Comparison of ENCODE assay signal across 12 cellular contexts in the genomic region with DNA sequence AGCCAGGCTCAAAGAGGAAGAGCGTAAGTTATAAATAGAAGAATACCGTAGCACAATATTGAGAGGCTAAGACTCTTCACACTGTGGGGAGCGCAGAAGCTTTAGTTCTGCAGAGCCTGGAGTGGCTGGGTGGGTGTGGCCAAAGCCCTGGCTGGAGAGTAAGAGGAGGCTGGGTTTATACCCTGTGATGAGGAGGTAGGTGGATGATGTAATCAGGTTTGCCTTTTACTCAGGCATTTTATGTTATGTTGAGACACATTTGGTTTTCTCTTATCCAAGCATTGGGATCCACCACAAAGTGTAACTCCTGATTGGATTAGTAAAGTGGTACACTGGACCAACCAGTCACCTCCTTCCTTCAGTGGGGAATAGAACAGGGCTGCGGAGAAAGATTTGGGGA. TPM values are rescaled to one million over a fixed set of nuclear protein-coding genes. Genes with fewer than 3 reads are reported as not detected.
DNase-seq lines count a peak whose midpoint lies in the region; ATAC-seq, FAIRE-seq and TF ChIP-seq lines count a peak whose summit lies in the region.
"Had no signal": no experiment of that assay in that cellular context is flagged by ENCODE, and none has a peak within 500 bp of the region (broad histone marks: within the 10 kb centered on the region; RNA-seq: fewer than 3 reads in every experiment).

No MANE protein-coding gene starts in this region.

- H3K4me1 Mint-ChIP-seq in activated T-cell treated with anti-CD3 and anti-CD28 coated beads, Interleukin-2, amount 50 U/mL, for 72 hours (ENCODE audit: low read depth) = peaks cover 12% of the 10 kb centered on the region
- no peaks in the 10 kb centered on the region for H3K4me1 Mint-ChIP-seq in activated T-cell treated with anti-CD3 and anti-CD28 coated beads, Interleukin-2, amount 50 U/mL, for 24 hours (ENCODE audit: low read depth)
- H3K4me1 Mint-ChIP-seq in astrocyte (ENCODE audit: low read depth, unreplicated experiment) = peaks cover 29% of the 10 kb centered on the region

- H2BK120ac ChIP-seq in mesenchymal stem cell (ENCODE audit: low read depth, low read length) = no peak overlapping the region

- H2BK5ac ChIP-seq in mesenchymal stem cell (ENCODE audit: low read depth, low read length, poor library complexity, severe bottlenecking) = no peak overlapping the region

- no peak for TF ChIP-seq CTCF in astrocyte (IDR thresholded peaks at IDR 0.05; ENCODE audit: insufficient read depth, low read depth, low read length)

- WGBS in mesenchymal stem cell = 94% methylated on average over 3 of the region's 4 CpGs

- H3K4me2 ChIP-seq in astrocyte (ENCODE audit: low read length) (no peak overlapping the region), mesenchymal stem cell (ENCODE audit: low read length, poor library complexity, severe bottlenecking) (no peak overlapping the region)

- peak overlapping the region; percentile 91 for H3K27ac Mint-ChIP-seq in activated T-cell treated with anti-CD3 and anti-CD28 coated beads, Interleukin-2, amount 50 U/mL, for 72 hours
- H3K27ac Mint-ChIP-seq in activated T-cell treated with anti-CD3 and anti-CD28 coated beads, Interleukin-2, amount 50 U/mL, for 24 hours = no peak overlapping the region
- H3K27ac Mint-ChIP-seq in astrocyte (ENCODE audit: unreplicated experiment) = peak overlapping the region; percentile 83

- H3K18ac ChIP-seq in mesenchymal stem cell (ENCODE audit: low read depth in 1 of 2, low read length in 2 of 2) = no peak overlapping the region

- peaks cover 8% of the 10 kb centered on the region for H3K27me3 Mint-ChIP-seq in activated T-cell treated with anti-CD3 and anti-CD28 coated beads, Interleukin-2, amount 50 U/mL, for 72 hours (ENCODE audit: low read depth)
- H3K27me3 Mint-ChIP-seq in activated T-cell treated with anti-CD3 and anti-CD28 coated beads, Interleukin-2, amount 50 U/mL, for 24 hours = peaks cover 14% of the 10 kb centered on the region
- H3K27me3 Mint-ChIP-seq in astrocyte (ENCODE audit: low read depth, unreplicated experiment) = no peaks in the 10 kb centered on the region

- H2AFZ ChIP-seq in astrocyte (ENCODE audit: low read depth, low read length) = no peak overlapping the region
- no peak overlapping the region for H2AFZ ChIP-seq in mesenchymal stem cell (ENCODE audit: low read depth, low read length)

- no peaks in the 10 kb centered on the region for H3K27me3 ChIP-seq in astrocyte (ENCODE audit: insufficient read depth, low read length)
- H3K27me3 ChIP-seq in mesenchymal stem cell (ENCODE audit: control insufficient read depth in 1 of 2, insufficient read depth in 1 of 2, low read length in 2 of 2) = no peaks in the 10 kb centered on the region
- no peaks in the 10 kb centered on the region for H3K27me3 ChIP-seq in MG63
- H3K27me3 ChIP-seq: Peyer's patch had no signal

- DNase-seq in activated T-cell treated with anti-CD3 and anti-CD28 coated beads, Interleukin-2, amount 50 U/mL, for 72 hours = peak; percentile 23 to 25
- no peak for DNase-seq in activated T-cell treated with anti-CD3 and anti-CD28 coated beads, Interleukin-2, amount 50 U/mL, for 24 hours
- DNase-seq in NCI-H2029 (lab: John Stamatoyannopoulos, UW) (peak; percentile 36), astrocyte (ENCODE audit: low read depth) (no peak), renal cortical epithelial cell (ENCODE audit: low read depth) (peak; percentile 27), mesenchymal stem cell (no peak), MG63 (no peak), SHP77 treated with DMSO at 0.1 percent for 48 hours (lab: John Stamatoyannopoulos, UW) (no peak)
- DNase-seq: activated T-cell treated with anti-CD3 and anti-CD28 coated beads, Interleukin-2, amount 50 U/mL, for 48 hours; stimulated activated naive CD4-positive, alpha-beta T cell treated with Interleukin-2 at 50 U/mL for 16 hours had no signal

- H3K4me3 ChIP-seq in astrocyte (ENCODE audit: insufficient read depth, low read depth, low read length) (no peak overlapping the region), mesenchymal stem cell (ENCODE audit: insufficient read depth in 1 of 2, low read depth in 1 of 2, low read length in 2 of 2) (no peak overlapping the region), MG63 (no peak overlapping the region)
- H3K4me3 ChIP-seq: Peyer's patch had no signal

- FAIRE-seq in astrocyte (lab: Jason Lieb, UNC) = no peak
- FAIRE-seq: H54 had no signal

- H3K36me3 ChIP-seq in astrocyte (ENCODE audit: insufficient read depth, low read length) = no peaks in the 10 kb centered on the region
- no peaks in the 10 kb centered on the region for H3K36me3 ChIP-seq in mesenchymal stem cell (ENCODE audit: control insufficient read depth in 1 of 2, insufficient read depth in 2 of 2, low read depth in 1 of 2, low read length in 2 of 2)
- H3K36me3 ChIP-seq in MG63 = no peaks in the 10 kb centered on the region
- H3K36me3 ChIP-seq: Peyer's patch had no signal

- H4K8ac ChIP-seq in mesenchymal stem cell (ENCODE audit: low read length) = no peak overlapping the region

- no peak overlapping the region for H4K91ac ChIP-seq in mesenchymal stem cell (ENCODE audit: low read length)

- no peak overlapping the region for H2AK5ac ChIP-seq in mesenchymal stem cell (ENCODE audit: low read length, severe bottlenecking)

- H3K9ac ChIP-seq in astrocyte (ENCODE audit: low read length) (no peak overlapping the region), mesenchymal stem cell (ENCODE audit: low read length) (no peak overlapping the region)

- no peak overlapping the region for H3K4ac ChIP-seq in mesenchymal stem cell (ENCODE audit: low read depth in 1 of 2, low read length in 2 of 2)

- H2BK12ac ChIP-seq in mesenchymal stem cell (ENCODE audit: low read length in 2 of 2) = no peak overlapping the region

- H3K4me1 ChIP-seq in astrocyte (ENCODE audit: insufficient read depth, low read length) = no peaks in the 10 kb centered on the region
- H3K4me1 ChIP-seq in mesenchymal stem cell (ENCODE audit: control insufficient read depth, insufficient read depth, low read depth, low read length) = no peaks in the 10 kb centered on the region
- H3K4me1 ChIP-seq: Peyer's patch had no signal

- H3K36me3 Mint-ChIP-seq in activated T-cell treated with anti-CD3 and anti-CD28 coated beads, Interleukin-2, amount 50 U/mL, for 72 hours (ENCODE audit: insufficient read depth in 2 of 2) = no peaks in the 10 kb centered on the region
- no peaks in the 10 kb centered on the region for H3K36me3 Mint-ChIP-seq in activated T-cell treated with anti-CD3 and anti-CD28 coated beads, Interleukin-2, amount 50 U/mL, for 24 hours (ENCODE audit: low read depth)
- peaks cover 2% of the 10 kb centered on the region for H3K36me3 Mint-ChIP-seq in astrocyte (ENCODE audit: low read depth, unreplicated experiment)

- H3K23ac ChIP-seq in mesenchymal stem cell (ENCODE audit: low read length in 2 of 2) = no peak overlapping the region

- no peaks in the 10 kb centered on the region for H3K9me3 ChIP-seq in astrocyte (ENCODE audit: insufficient read depth, low read depth, low read length)
- no peaks in the 10 kb centered on the region for H3K9me3 ChIP-seq in mesenchymal stem cell (ENCODE audit: control insufficient read depth, low read length)
- no peaks in the 10 kb centered on the region for H3K9me3 ChIP-seq in MG63
- H3K9me3 ChIP-seq: Peyer's patch had no signal

- H3K79me1 ChIP-seq in mesenchymal stem cell (replicated peaks; ENCODE audit: low read length, poor library complexity, severe bottlenecking) = no peaks in the 10 kb centered on the region

- H2BK15ac ChIP-seq in mesenchymal stem cell (ENCODE audit: low read depth, poor library complexity, severe bottlenecking) = no peak overlapping the region

- H3K79me2 ChIP-seq in astrocyte (ENCODE audit: insufficient read depth, low read length) = no peaks in the 10 kb centered on the region

- H3K27ac ChIP-seq in astrocyte (ENCODE audit: low read depth, low read length) (no peak overlapping the region), mesenchymal stem cell (ENCODE audit: low read length, poor library complexity, severe bottlenecking) (no peak overlapping the region)
- H3K27ac ChIP-seq: Peyer's patch had no signal

- no peaks in the 10 kb centered on the region for H4K20me1 ChIP-seq in astrocyte (ENCODE audit: insufficient read depth, low read length)

- ATAC-seq in activated T-cell treated with anti-CD3 and anti-CD28 coated beads, Interleukin-2, amount 50 U/mL, for 72 hours (replicated peaks in 1 of 2) = peak; percentile 81 to 89

- H3K14ac ChIP-seq in mesenchymal stem cell (ENCODE audit: low read length in 2 of 2) = no peak overlapping the region

- H3K4me3 Mint-ChIP-seq in activated T-cell treated with anti-CD3 and anti-CD28 coated beads, Interleukin-2, amount 50 U/mL, for 72 hours = peak overlapping the region in 1 of 2 donors; percentile 20
- no peak overlapping the region for H3K4me3 Mint-ChIP-seq in activated T-cell treated with anti-CD3 and anti-CD28 coated beads, Interleukin-2, amount 50 U/mL, for 24 hours
- H3K4me3 Mint-ChIP-seq in astrocyte (ENCODE audit: unreplicated experiment) = no peak overlapping the region

- H3K9me3 Mint-ChIP-seq in activated T-cell treated with anti-CD3 and anti-CD28 coated beads, Interleukin-2, amount 50 U/mL, for 72 hours = no peaks in the 10 kb centered on the region
- no peaks in the 10 kb centered on the region for H3K9me3 Mint-ChIP-seq in activated T-cell treated with anti-CD3 and anti-CD28 coated beads, Interleukin-2, amount 50 U/mL, for 24 hours
- H3K9me3 Mint-ChIP-seq in astrocyte (ENCODE audit: unreplicated experiment) = peaks cover 2% of the 10 kb centered on the region

RNA-seq across cellular contexts. Expression of a gene that starts 13.9 kb away (rescaled TPM):
- total RNA-seq in activated T-cell treated with anti-CD3 and anti-CD28 coated beads, Interleukin-2, amount 50 U/mL, for 72 hours = under 1 TPM; 0.22 to 0.28 TPM
- total RNA-seq in astrocyte (3.8 and 5.7 TPM in 2 replicates), renal cortical epithelial cell (7.6 and 20.1 TPM in 2 replicates)
- polyA plus RNA-seq in mesenchymal stem cell (2013, experiment 1 of 2) = 0.17 TPM
- polyA plus RNA-seq in mesenchymal stem cell (2013, experiment 2 of 2) = 0.16 TPM
- total RNA-seq in MG63 (2014; rRNA removed; shearing (Covaris generic); ENCODE audit: low replicate concordance) = not detected in 2 replicates

Comparison
In these comparisons a context has a peak if more than half of its experiments do, and no peak if none do; other contexts are left out.
1. DNase-seq: peak in activated T-cell treated with anti-CD3 and anti-CD28 coated beads, Interleukin-2, amount 50 U/mL, for 72 hours (2 of 2), NCI-H2029 (single experiment) and renal cortical epithelial cell (single experiment); none in activated T-cell treated with anti-CD3 and anti-CD28 coated beads, Interleukin-2, amount 50 U/mL, for 24 hours (single experiment), astrocyte (single experiment), mesenchymal stem cell (single experiment), MG63 (single experiment) and SHP77 treated with DMSO at 0.1 percent for 48 hours (single experiment).